ENCODE assay signal across 8 cellular contexts in genomic region chr13:108342369-108343289, GRCh38.
A peak's percentile ranks its signal among the peaks of the same experiment; 100 is the strongest.
DNase-seq lines count a peak whose midpoint lies in the region; ATAC-seq and TF ChIP-seq lines count a peak whose summit lies in the region.

No MANE protein-coding gene starts in this region.

- no peaks in the 10 kb centered on the region for H3K9me3 ChIP-seq in uterus

- TF ChIP-seq POLR2A in uterus (IDR thresholded peaks at IDR 0.05): no peak

- no peaks in the 10 kb centered on the region for H3K36me3 ChIP-seq in uterus

- no peaks in the 10 kb centered on the region for H3K4me1 ChIP-seq in uterus

- DNase-seq in D341Med (ENCODE audit: low spot score) (peak; percentile 39), KBM-7 (peak; percentile 32), SKM-1 (lab: John Stamatoyannopoulos, UW; ENCODE audit: unreplicated experiment) (peak; percentile 30), fibroblast of pulmonary artery (ENCODE audit: low read depth) (peak; percentile 56), retina (peak; percentile 47), uterus (no peak), NCI-H446 (lab: John Stamatoyannopoulos, UW) (no peak)

- H3K27ac ChIP-seq in uterus: no peak overlapping the region

- in situ Hi-C loops in KBM-7 (cut with MboI; ENCODE audit: low pct_unique_long_range_greater_than_20kb, low sequenced_read_pairs): loop anchor here (25.0 kb wide), 1 partner anchor 545 kb away; no protein-coding TSS in a partner anchor

- H3K27me3 ChIP-seq in uterus: no peaks in the 10 kb centered on the region

- TF ChIP-seq CTCF in fibroblast of pulmonary artery (IDR thresholded peaks at IDR 0.05; ENCODE audit: low read length, missing control alignments): peak; percentile 67
- peak in 2 of 4 experiments; percentile 20 to 23 for TF ChIP-seq CTCF in uterus (IDR thresholded peaks at IDR 0.05)

- H3K4me3 ChIP-seq in fibroblast of pulmonary artery (replicated peaks; ENCODE audit: low read depth, low read length) (no peak overlapping the region), uterus (no peak overlapping the region)

- intact Hi-C loops in uterus (cut with DNase I; ENCODE audit: low total_unique reads): no loop called here

- ATAC-seq in GM18873 (IDR thresholded peaks at IDR 0.05; ENCODE audit: low FRiP score, unreplicated experiment): peak; percentile 51

Comparison
In these comparisons a context has a peak if more than half of its experiments do, and no peak if none do; other contexts are left out.
1. DNase-seq: peak in D341Med (single experiment), KBM-7 (single experiment), SKM-1 (single experiment), fibroblast of pulmonary artery (single experiment) and retina (single experiment); none in uterus (0 of 2) and NCI-H446 (0 of 2).